1 cellular context compared by ENCODE assay signal in the genomic region with DNA sequence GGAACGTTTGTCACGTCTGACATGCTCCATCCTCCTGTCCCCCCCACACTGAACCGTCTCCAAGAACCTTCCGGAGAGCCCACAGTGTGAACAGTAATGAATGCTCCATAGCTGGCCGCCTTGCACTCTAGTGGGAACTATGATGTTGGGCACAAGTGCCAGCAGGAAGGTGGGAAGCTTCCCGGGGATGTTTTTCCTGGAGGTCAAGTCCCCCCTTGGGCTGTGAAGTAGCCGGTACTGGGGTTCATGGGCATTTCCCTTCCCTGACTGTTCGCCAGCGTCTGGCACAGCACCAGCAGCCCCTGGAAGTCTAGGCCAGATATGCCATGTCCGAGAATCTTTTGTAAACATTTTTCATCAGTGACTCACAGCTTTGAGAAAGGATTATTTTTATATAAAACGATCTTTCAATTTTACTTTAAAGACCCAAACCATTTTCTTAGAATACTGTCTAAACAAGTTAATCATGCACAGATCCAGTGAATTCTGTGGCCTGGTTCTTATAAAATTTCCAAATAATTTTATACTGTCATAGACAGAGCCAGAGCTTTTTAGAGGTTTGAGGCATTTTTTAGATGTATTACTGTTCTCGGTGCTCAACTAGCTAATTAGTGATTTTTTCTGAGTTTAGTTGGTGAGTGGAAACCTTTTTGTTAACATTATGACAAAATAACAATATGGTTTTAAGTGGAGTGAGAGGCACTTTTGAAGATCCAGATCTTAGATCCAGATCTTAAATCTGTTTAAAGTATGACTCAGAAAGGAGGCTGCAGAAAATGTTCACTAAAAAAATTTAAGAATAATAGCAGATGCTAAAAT.
TF ChIP-seq lines count a peak whose summit lies in the region.

No MANE protein-coding gene starts in this region.

TF ChIP-seq in SK-N-SH, 30 proteins besides CTCF, POLR2A, EP300 and RAD21 (continued from another document):
- TF ChIP-seq, protein P1, sequence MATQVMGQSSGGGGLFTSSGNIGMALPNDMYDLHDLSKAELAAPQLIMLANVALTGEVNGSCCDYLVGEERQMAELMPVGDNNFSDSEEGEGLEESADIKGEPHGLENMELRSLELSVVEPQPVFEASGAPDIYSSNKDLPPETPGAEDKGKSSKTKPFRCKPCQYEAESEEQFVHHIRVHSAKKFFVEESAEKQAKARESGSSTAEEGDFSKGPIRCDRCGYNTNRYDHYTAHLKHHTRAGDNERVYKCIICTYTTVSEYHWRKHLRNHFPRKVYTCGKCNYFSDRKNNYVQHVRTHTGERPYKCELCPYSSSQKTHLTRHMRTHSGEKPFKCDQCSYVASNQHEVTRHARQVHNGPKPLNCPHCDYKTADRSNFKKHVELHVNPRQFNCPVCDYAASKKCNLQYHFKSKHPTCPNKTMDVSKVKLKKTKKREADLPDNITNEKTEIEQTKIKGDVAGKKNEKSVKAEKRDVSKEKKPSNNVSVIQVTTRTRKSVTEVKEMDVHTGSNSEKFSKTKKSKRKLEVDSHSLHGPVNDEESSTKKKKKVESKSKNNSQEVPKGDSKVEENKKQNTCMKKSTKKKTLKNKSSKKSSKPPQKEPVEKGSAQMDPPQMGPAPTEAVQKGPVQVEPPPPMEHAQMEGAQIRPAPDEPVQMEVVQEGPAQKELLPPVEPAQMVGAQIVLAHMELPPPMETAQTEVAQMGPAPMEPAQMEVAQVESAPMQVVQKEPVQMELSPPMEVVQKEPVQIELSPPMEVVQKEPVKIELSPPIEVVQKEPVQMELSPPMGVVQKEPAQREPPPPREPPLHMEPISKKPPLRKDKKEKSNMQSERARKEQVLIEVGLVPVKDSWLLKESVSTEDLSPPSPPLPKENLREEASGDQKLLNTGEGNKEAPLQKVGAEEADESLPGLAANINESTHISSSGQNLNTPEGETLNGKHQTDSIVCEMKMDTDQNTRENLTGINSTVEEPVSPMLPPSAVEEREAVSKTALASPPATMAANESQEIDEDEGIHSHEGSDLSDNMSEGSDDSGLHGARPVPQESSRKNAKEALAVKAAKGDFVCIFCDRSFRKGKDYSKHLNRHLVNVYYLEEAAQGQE (IDR thresholded peaks at IDR 0.05; ENCODE audit: low read depth, low read length) = no peak
- TF ChIP-seq TEAD4 (IDR thresholded peaks at IDR 0.05; ENCODE audit: borderline replicate concordance, insufficient read depth) (peak; percentile 50), ELF1 (IDR thresholded peaks at IDR 0.05) (no peak; the same call in 1 of the 2 replicates), SMC3 (IDR thresholded peaks at IDR 0.05; ENCODE audit: low read depth, low read length) (no peak), SIN3A (IDR thresholded peaks at IDR 0.05; ENCODE audit: borderline replicate concordance, low read depth, low read length) (no peak), RXRA (IDR thresholded peaks at IDR 0.05; ENCODE audit: borderline replicate concordance, low read depth) (peak; percentile 52; the same call in 1 of the 2 replicates), TCF12 (IDR thresholded peaks at IDR 0.05) (peak; percentile 60; the same call in 1 of the 2 replicates), JUND (IDR thresholded peaks at IDR 0.05) (peak; percentile 90), RFX5 (IDR thresholded peaks at IDR 0.05; ENCODE audit: low read length) (no peak), GATA2 (CRISPR knock-in tag; IDR thresholded peaks at IDR 0.05) (no peak), TAF1 (IDR thresholded peaks at IDR 0.05; ENCODE audit: borderline replicate concordance, low read depth, low read length) (no peak), NRF1 (IDR thresholded peaks at IDR 0.05; ENCODE audit: low read depth, low read length) (no peak), MXI1 (IDR thresholded peaks at IDR 0.05; ENCODE audit: low read depth, low read length) (no peak; the same call in 1 of the 2 replicates), CHD2 (IDR thresholded peaks at IDR 0.05; ENCODE audit: low read length, partially characterized antibody) (no peak)
- TF ChIP-seq, protein P2, sequence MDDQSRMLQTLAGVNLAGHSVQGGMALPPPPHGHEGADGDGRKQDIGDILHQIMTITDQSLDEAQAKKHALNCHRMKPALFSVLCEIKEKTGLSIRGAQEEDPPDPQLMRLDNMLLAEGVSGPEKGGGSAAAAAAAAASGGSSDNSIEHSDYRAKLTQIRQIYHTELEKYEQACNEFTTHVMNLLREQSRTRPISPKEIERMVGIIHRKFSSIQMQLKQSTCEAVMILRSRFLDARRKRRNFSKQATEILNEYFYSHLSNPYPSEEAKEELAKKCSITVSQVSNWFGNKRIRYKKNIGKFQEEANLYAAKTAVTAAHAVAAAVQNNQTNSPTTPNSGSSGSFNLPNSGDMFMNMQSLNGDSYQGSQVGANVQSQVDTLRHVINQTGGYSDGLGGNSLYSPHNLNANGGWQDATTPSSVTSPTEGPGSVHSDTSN (IDR thresholded peaks at IDR 0.05) = peak; percentile 62; the same call in 1 of the 2 replicates
- TF ChIP-seq, protein P3, sequence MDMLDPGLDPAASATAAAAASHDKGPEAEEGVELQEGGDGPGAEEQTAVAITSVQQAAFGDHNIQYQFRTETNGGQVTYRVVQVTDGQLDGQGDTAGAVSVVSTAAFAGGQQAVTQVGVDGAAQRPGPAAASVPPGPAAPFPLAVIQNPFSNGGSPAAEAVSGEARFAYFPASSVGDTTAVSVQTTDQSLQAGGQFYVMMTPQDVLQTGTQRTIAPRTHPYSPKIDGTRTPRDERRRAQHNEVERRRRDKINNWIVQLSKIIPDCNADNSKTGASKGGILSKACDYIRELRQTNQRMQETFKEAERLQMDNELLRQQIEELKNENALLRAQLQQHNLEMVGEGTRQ (IDR thresholded peaks at IDR 0.05; ENCODE audit: borderline replicate concordance, low read depth, low read length) = no peak
- TF ChIP-seq, protein P4, sequence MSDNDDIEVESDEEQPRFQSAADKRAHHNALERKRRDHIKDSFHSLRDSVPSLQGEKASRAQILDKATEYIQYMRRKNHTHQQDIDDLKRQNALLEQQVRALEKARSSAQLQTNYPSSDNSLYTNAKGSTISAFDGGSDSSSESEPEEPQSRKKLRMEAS (IDR thresholded peaks at IDR 0.05; ENCODE audit: low read depth) = 0 out of 2 replicates have a peak, but pooled peaks have one; percentile 60
